ENCODE assay signal across 10 cellular contexts in genomic region chr1:216815239-216815955, GRCh38.
DNase-seq lines count a peak whose midpoint lies in the region; ATAC-seq, FAIRE-seq and TF ChIP-seq lines count a peak whose summit lies in the region.
"Had no signal": no experiment of that assay in that cellular context is flagged by ENCODE, and none has a peak within 500 bp of the region (broad histone marks: within the 10 kb centered on the region; RNA-seq: fewer than 3 reads in every experiment).

No MANE protein-coding gene starts in this region.

- H3K27ac Mint-ChIP-seq in astrocyte (ENCODE audit: unreplicated experiment), result no peak overlapping the region
- H3K27ac Mint-ChIP-seq in naive thymus-derived CD4-positive, alpha-beta T cell, result no peak overlapping the region
- H3K27ac Mint-ChIP-seq: stimulated activated naive B cell treated with anti-CD40 and anti-IgM and Interleukin-4, amounts not matched to agents 10 μg/mL and 1 μg/mL and 100 μg/mL, for 72 hours had no signal

- H4K20me1 ChIP-seq in astrocyte (ENCODE audit: insufficient read depth, low read length), result no peaks in the 10 kb centered on the region

- peak; percentile 85 for ATAC-seq in Right ventricle myocardium inferior
- peak; percentile 29 for ATAC-seq in left lung
- ATAC-seq in naive thymus-derived CD4-positive, alpha-beta T cell, result no peak
- no peak for ATAC-seq in GM19397 (IDR thresholded peaks at IDR 0.05; ENCODE audit: unreplicated experiment)
- ATAC-seq: stimulated activated naive B cell treated with anti-CD40 and anti-IgM and Interleukin-4, amounts not matched to agents 10 μg/mL and 1 μg/mL and 100 μg/mL, for 72 hours had no signal

- TF ChIP-seq CTCF in astrocyte (IDR thresholded peaks at IDR 0.05; ENCODE audit: insufficient read depth, low read depth, low read length), result no peak
- no peak for TF ChIP-seq CTCF in left lung (IDR thresholded peaks at IDR 0.05)
- TF ChIP-seq CTCF in D721Med (IDR thresholded peaks at IDR 0.05; ENCODE audit: insufficient read depth, missing control alignments), result no peak

- peak; percentile 50 for DNase-seq in Right ventricle myocardium inferior (ENCODE audit: missing footprints)
- no peak for DNase-seq in cardiac septum (ENCODE audit: low spot score)
- DNase-seq in astrocyte (ENCODE audit: low read depth), result peak; percentile 54
- DNase-seq in left lung, result no peak
- DNase-seq in naive thymus-derived CD4-positive, alpha-beta T cell, result no peak
- DNase-seq in iPS-NIHi7 (ENCODE audit: extremely low spot score), result no peak
- no peak for DNase-seq in D721Med (ENCODE audit: insufficient read length, low spot score)
- DNase-seq: activated CD4-positive, alpha-beta T cell treated with anti-CD3 and anti-CD28 coated beads, Interleukin-2, amount 50 U/mL, for 1 hour; stimulated activated naive B cell treated with anti-CD40 and anti-IgM and Interleukin-4, amounts not matched to agents 10 μg/mL and 1 μg/mL and 100 μg/mL, for 72 hours had no signal

- H3K36me3 ChIP-seq in astrocyte (ENCODE audit: insufficient read depth, low read length) (no peaks in the 10 kb centered on the region), left lung (no peaks in the 10 kb centered on the region)
- H3K36me3 ChIP-seq in naive thymus-derived CD4-positive, alpha-beta T cell (ENCODE audit: control insufficient read depth in 2 of 3, insufficient read depth in 3 of 3, low read length in 3 of 3), result no peaks in the 10 kb centered on the region

- H3K9ac ChIP-seq in astrocyte (ENCODE audit: low read length), result no peak overlapping the region

- H2AFZ ChIP-seq in astrocyte (ENCODE audit: low read depth, low read length), result peak overlapping the region; percentile 62

- H3K4me1 ChIP-seq in astrocyte (ENCODE audit: insufficient read depth, low read length), result no peaks in the 10 kb centered on the region
- no peaks in the 10 kb centered on the region for H3K4me1 ChIP-seq in left lung
- H3K4me1 ChIP-seq in naive thymus-derived CD4-positive, alpha-beta T cell (ENCODE audit: control insufficient read depth in 2 of 2, insufficient read depth in 2 of 2, low read length in 2 of 2), result no peaks in the 10 kb centered on the region

- no peaks in the 10 kb centered on the region for H3K36me3 Mint-ChIP-seq in astrocyte (ENCODE audit: low read depth, unreplicated experiment)
- no peaks in the 10 kb centered on the region for H3K36me3 Mint-ChIP-seq in naive thymus-derived CD4-positive, alpha-beta T cell
- H3K36me3 Mint-ChIP-seq: stimulated activated naive B cell treated with anti-CD40 and anti-IgM and Interleukin-4, amounts not matched to agents 10 μg/mL and 1 μg/mL and 100 μg/mL, for 72 hours had no signal

- H3K9me3 ChIP-seq in astrocyte (ENCODE audit: insufficient read depth, low read depth, low read length) (no peaks in the 10 kb centered on the region), left lung (no peaks in the 10 kb centered on the region)
- no peaks in the 10 kb centered on the region for H3K9me3 ChIP-seq in naive thymus-derived CD4-positive, alpha-beta T cell (ENCODE audit: control insufficient read depth in 2 of 3, low read length in 3 of 3)

- H3K4me2 ChIP-seq in astrocyte (ENCODE audit: low read length), result peak overlapping the region; percentile 40

- CTCF ChIA-PET in naive thymus-derived CD4-positive, alpha-beta T cell (lab: Charles Lee), result no interaction called here

- H3K79me2 ChIP-seq in astrocyte (ENCODE audit: insufficient read depth, low read length), result no peaks in the 10 kb centered on the region

- intact Hi-C loops in Right ventricle myocardium inferior (cut with DNase I) (loop anchor here (2.0 kb wide), 1 partner anchor 65 kb away; no protein-coding TSS in a partner anchor), cardiac septum (cut with DNase I) (loop anchor here (10.0 kb wide), 2 partner anchors 61 to 169 kb away; no protein-coding TSS in a partner anchor), left lung (cut with DNase I) (no loop called here)
- intact Hi-C loops in naive thymus-derived CD4-positive, alpha-beta T cell (cut with micrococcal nuclease), result no loop called here

- POLR2A ChIA-PET in naive thymus-derived CD4-positive, alpha-beta T cell (lab: Charles Lee), result no interaction called here

- H3K27ac ChIP-seq in astrocyte (ENCODE audit: low read depth, low read length) (no peak overlapping the region), left lung (no peak overlapping the region)
- H3K27ac ChIP-seq in naive thymus-derived CD4-positive, alpha-beta T cell (ENCODE audit: low read depth, low read length), result no peak overlapping the region

- no peak overlapping the region for H3K4me3 Mint-ChIP-seq in astrocyte (ENCODE audit: unreplicated experiment)
- H3K4me3 Mint-ChIP-seq in naive thymus-derived CD4-positive, alpha-beta T cell, result no peak overlapping the region
- H3K4me3 Mint-ChIP-seq: stimulated activated naive B cell treated with anti-CD40 and anti-IgM and Interleukin-4, amounts not matched to agents 10 μg/mL and 1 μg/mL and 100 μg/mL, for 72 hours had no signal

- H3K27me3 Mint-ChIP-seq in astrocyte (ENCODE audit: low read depth, unreplicated experiment), result peaks cover 3% of the 10 kb centered on the region
- no peaks in the 10 kb centered on the region for H3K27me3 Mint-ChIP-seq in naive thymus-derived CD4-positive, alpha-beta T cell
- H3K27me3 Mint-ChIP-seq: stimulated activated naive B cell treated with anti-CD40 and anti-IgM and Interleukin-4, amounts not matched to agents 10 μg/mL and 1 μg/mL and 100 μg/mL, for 72 hours had no signal

- no peaks in the 10 kb centered on the region for H3K9me3 Mint-ChIP-seq in astrocyte (ENCODE audit: unreplicated experiment)
- peaks cover 0 to 31% (median 0%) of the 10 kb centered on the region in 11 donors for H3K9me3 Mint-ChIP-seq in naive thymus-derived CD4-positive, alpha-beta T cell
- H3K9me3 Mint-ChIP-seq: stimulated activated naive B cell treated with anti-CD40 and anti-IgM and Interleukin-4, amounts not matched to agents 10 μg/mL and 1 μg/mL and 100 μg/mL, for 72 hours had no signal

- no peak for FAIRE-seq in astrocyte (lab: Jason Lieb, UNC)
- FAIRE-seq in D721Med (lab: Jason Lieb, UNC), result no peak

- peaks cover 11% of the 10 kb centered on the region for H3K4me1 Mint-ChIP-seq in astrocyte (ENCODE audit: low read depth, unreplicated experiment)
- no peaks in the 10 kb centered on the region for H3K4me1 Mint-ChIP-seq in naive thymus-derived CD4-positive, alpha-beta T cell
- H3K4me1 Mint-ChIP-seq: stimulated activated naive B cell treated with anti-CD40 and anti-IgM and Interleukin-4, amounts not matched to agents 10 μg/mL and 1 μg/mL and 100 μg/mL, for 72 hours had no signal

- H3K27me3 ChIP-seq in astrocyte (ENCODE audit: insufficient read depth, low read length), result no peaks in the 10 kb centered on the region
- no peaks in the 10 kb centered on the region for H3K27me3 ChIP-seq in left lung
- no peaks in the 10 kb centered on the region for H3K27me3 ChIP-seq in naive thymus-derived CD4-positive, alpha-beta T cell (ENCODE audit: control insufficient read depth in 2 of 2, insufficient read depth in 2 of 2, low read length in 2 of 2)

- H3K4me3 ChIP-seq in astrocyte (ENCODE audit: insufficient read depth, low read depth, low read length) (no peak overlapping the region), left lung (no peak overlapping the region)
- no peak overlapping the region for H3K4me3 ChIP-seq in naive thymus-derived CD4-positive, alpha-beta T cell (ENCODE audit: low read length)

Comparison
In these comparisons a context has a peak if more than half of its experiments do, and no peak if none do; other contexts are left out.
1. DNase-seq: peak in Right ventricle myocardium inferior (single experiment) and astrocyte (single experiment); none in cardiac septum (single experiment), left lung (0 of 2), naive thymus-derived CD4-positive, alpha-beta T cell (0 of 9), iPS-NIHi7 (single experiment) and D721Med (single experiment).
2. ATAC-seq: peak in Right ventricle myocardium inferior (single experiment) and left lung (single experiment); none in naive thymus-derived CD4-positive, alpha-beta T cell (single experiment) and GM19397 (single experiment).
3. intact Hi-C loops: an anchor here in Right ventricle myocardium inferior (2.0 kb wide) and cardiac septum (10.0 kb wide); none called in left lung and naive thymus-derived CD4-positive, alpha-beta T cell.